8 cellular contexts compared by ENCODE assay signal in genomic region chr14:50002926-50003212, GRCh38.
DNase-seq lines count a peak whose midpoint lies in the region; ATAC-seq lines count a peak whose summit lies in the region.

No MANE protein-coding gene starts in this region.

- H3K27me3 Mint-ChIP-seq in stimulated activated naive B cell treated with anti-CD40 and anti-IgM and Interleukin-4, amounts not matched to agents 10 μg/mL and 1 μg/mL and 100 μg/mL, for 72 hours, result no peaks in the 10 kb centered on the region

- DNase-seq in DMS53 (lab: John Stamatoyannopoulos, UW) (peak; percentile 26), DMS53 treated with DMSO at 0.1 percent for 48 hours (lab: John Stamatoyannopoulos, UW; ENCODE audit: unreplicated experiment) (no peak), NCI-H2107 treated with DMSO at 0.1 percent for 48 hours (lab: John Stamatoyannopoulos, UW; ENCODE audit: unreplicated experiment) (no peak), NCI-H1105 (lab: John Stamatoyannopoulos, UW) (no peak), NCI-H524 treated with DMSO at 0.1 percent for 48 hours (lab: John Stamatoyannopoulos, UW) (no peak)
- no peak for DNase-seq in activated naive CD4-positive, alpha-beta T cell treated with anti-CD3 and anti-CD28 coated beads, Interleukin-2, amount 50 U/mL, for 72 hours (ENCODE audit: low spot score in 2 of 2)
- DNase-seq in stimulated activated naive B cell treated with anti-CD40 and anti-IgM and Interleukin-4, amounts not matched to agents 10 μg/mL and 1 μg/mL and 100 μg/mL, for 72 hours, result no peak

- H3K9me3 ChIP-seq in iPS-18c (ENCODE audit: control insufficient read depth, insufficient read depth, low read length), result no peaks in the 10 kb centered on the region

- H3K36me3 Mint-ChIP-seq in activated naive CD4-positive, alpha-beta T cell treated with anti-CD3 and anti-CD28 coated beads, Interleukin-2, amount 50 U/mL, for 72 hours, result peaks cover 7 to 14% of the 10 kb centered on the region in 2 donors
- peaks cover 0 to 4% of the 10 kb centered on the region in 2 donors for H3K36me3 Mint-ChIP-seq in stimulated activated naive B cell treated with anti-CD40 and anti-IgM and Interleukin-4, amounts not matched to agents 10 μg/mL and 1 μg/mL and 100 μg/mL, for 72 hours

- H3K4me3 ChIP-seq in iPS-18c (ENCODE audit: insufficient read depth, low read depth, low read length), result peak overlapping the region; percentile 56

- H3K4me3 Mint-ChIP-seq in stimulated activated naive B cell treated with anti-CD40 and anti-IgM and Interleukin-4, amounts not matched to agents 10 μg/mL and 1 μg/mL and 100 μg/mL, for 72 hours, result peak overlapping the region; percentile 84

- ATAC-seq in activated naive CD4-positive, alpha-beta T cell treated with anti-CD3 and anti-CD28 coated beads, Interleukin-2, amount 50 U/mL, for 72 hours, result no peak
- ATAC-seq in stimulated activated naive B cell treated with anti-CD40 and anti-IgM and Interleukin-4, amounts not matched to agents 10 μg/mL and 1 μg/mL and 100 μg/mL, for 72 hours (replicated peaks), result no peak

- peak overlapping the region; percentile 92 to 100 for H3K27ac Mint-ChIP-seq in activated naive CD4-positive, alpha-beta T cell treated with anti-CD3 and anti-CD28 coated beads, Interleukin-2, amount 50 U/mL, for 72 hours
- peak overlapping the region; percentile 97 for H3K27ac Mint-ChIP-seq in stimulated activated naive B cell treated with anti-CD40 and anti-IgM and Interleukin-4, amounts not matched to agents 10 μg/mL and 1 μg/mL and 100 μg/mL, for 72 hours

- H3K9me3 Mint-ChIP-seq in activated naive CD4-positive, alpha-beta T cell treated with anti-CD3 and anti-CD28 coated beads, Interleukin-2, amount 50 U/mL, for 72 hours, result no peaks in the 10 kb centered on the region
- H3K9me3 Mint-ChIP-seq in stimulated activated naive B cell treated with anti-CD40 and anti-IgM and Interleukin-4, amounts not matched to agents 10 μg/mL and 1 μg/mL and 100 μg/mL, for 72 hours, result no peaks in the 10 kb centered on the region

- peaks cover 44 to 57% of the 10 kb centered on the region in 2 donors for H3K4me1 Mint-ChIP-seq in stimulated activated naive B cell treated with anti-CD40 and anti-IgM and Interleukin-4, amounts not matched to agents 10 μg/mL and 1 μg/mL and 100 μg/mL, for 72 hours
